16 cellular contexts compared by ENCODE assay signal in the genomic region with DNA sequence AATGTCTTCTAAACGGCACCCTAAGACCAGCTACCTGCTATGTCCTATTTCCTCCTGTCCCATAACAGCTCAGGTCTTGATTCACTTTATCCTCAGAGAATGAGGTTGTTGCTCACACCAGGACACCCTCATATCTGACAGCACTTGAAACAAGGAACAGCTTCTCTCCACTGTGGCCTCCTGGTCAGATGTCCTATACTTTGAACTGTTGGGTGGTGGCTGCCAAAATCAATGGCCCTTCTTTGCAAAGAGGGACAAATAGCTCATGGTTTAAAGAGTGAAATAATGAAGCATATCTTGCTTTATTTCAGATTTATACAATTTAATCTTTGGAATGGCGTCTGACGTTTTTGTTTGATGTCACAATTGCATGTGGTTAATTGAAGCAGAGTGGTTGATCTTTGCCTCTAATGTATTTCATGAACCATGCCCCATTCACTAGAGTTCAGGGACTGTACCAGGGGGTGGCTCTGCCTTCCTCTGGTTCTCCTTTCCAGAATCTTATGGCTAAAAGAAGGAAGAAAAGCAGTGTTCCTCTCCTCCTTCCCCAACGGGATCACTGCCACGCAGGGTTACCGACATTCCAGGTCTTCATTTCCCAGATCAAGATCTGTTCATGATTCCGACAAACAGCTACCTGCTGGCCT.
"Had no signal": no experiment of that assay in that cellular context is flagged by ENCODE, and none has a peak within 500 bp of the region (broad histone marks: within the 10 kb centered on the region; RNA-seq: fewer than 3 reads in every experiment).

No MANE protein-coding gene starts in this region.

- H3K27ac ChIP-seq: esophagus squamous epithelium, ovary, uterus had no signal

- FAIRE-seq: bronchial epithelial cell had no signal

- H3K4me3 ChIP-seq: esophagus squamous epithelium, lung, ovary, uterus had no signal

- H3K9me3 ChIP-seq: esophagus squamous epithelium, ovary, uterus had no signal

- H3K4me1 ChIP-seq: esophagus squamous epithelium, uterus had no signal

- H3K27me3 ChIP-seq: ovary, uterus had no signal

- ATAC-seq: stimulated activated memory B cell treated with anti-CD40 and anti-IgM and Interleukin-4, amounts not matched to agents 10 μg/mL and 1 μg/mL and 100 μg/mL, for 72 hours had no signal

- H3K36me3 ChIP-seq: esophagus squamous epithelium, ovary, uterus had no signal

- DNase-seq: activated CD4-positive, alpha-beta T cell treated with anti-CD3 and anti-CD28 coated beads, Interleukin-2, amount 50 U/mL, for 4 hours; activated CD4-positive, CD25-positive, alpha-beta regulatory T cell treated with anti-CD3 and anti-CD28 coated beads, Interleukin-2, amount 50 U/mL, for 72 hours; activated gamma-delta T cell treated with Interleukin-2 at 50 U/mL for 16 hours; dermis blood vessel endothelial cell; effector memory CD4-positive, alpha-beta T cell; esophagus squamous epithelium; immature natural killer cell; kidney glomerular epithelial cell; nephron progenitor cell; ovary; stimulated activated CD4-positive, alpha-beta T cell treated with anti-CD3 and anti-CD28 coated beads, Interleukin-4, amount 100 ng/mL, for 4 hours; T1000; uterus had no signal
